Comparison of ENCODE assay signal across 19 cellular contexts in the genomic region with DNA sequence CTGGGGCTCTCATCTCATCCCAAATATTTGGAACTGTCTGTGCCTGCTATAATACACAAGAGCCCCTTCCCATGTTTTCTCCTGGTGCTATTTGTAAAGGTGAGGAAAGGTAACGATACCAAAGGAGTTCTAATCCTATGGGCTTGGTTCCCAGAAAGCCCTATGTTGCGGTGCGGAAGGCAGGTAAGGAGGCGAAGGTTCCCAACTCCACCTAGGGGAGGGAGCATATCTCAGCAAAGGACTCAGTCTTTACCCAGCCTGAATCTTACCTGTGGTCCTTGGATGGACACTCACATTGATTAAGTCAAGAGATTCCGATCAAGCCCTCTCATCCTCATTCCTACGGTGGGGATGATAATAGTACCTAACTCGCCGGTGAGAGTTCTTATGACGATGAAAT.
DNase-seq lines count a peak whose midpoint lies in the region; ATAC-seq and TF ChIP-seq lines count a peak whose summit lies in the region.
"Had no signal": no experiment of that assay in that cellular context is flagged by ENCODE, and none has a peak within 500 bp of the region (broad histone marks: within the 10 kb centered on the region; RNA-seq: fewer than 3 reads in every experiment).

No MANE protein-coding gene starts in this region.

- H3K27ac ChIP-seq in vagina (peak overlapping the region; percentile 85), substantia nigra (ENCODE audit: low read depth, low read length, poor library complexity, severe bottlenecking) (no peak overlapping the region)
- H3K27ac ChIP-seq: brain microvascular endothelial cell, left lung had no signal

- no peak for TF ChIP-seq POLR2A in vagina (IDR thresholded peaks at IDR 0.05)

- no peaks in the 10 kb centered on the region for H3K9me3 ChIP-seq in vagina
- H3K9me3 ChIP-seq: left lung, pancreas had no signal

- DNase-seq in activated naive CD8-positive, alpha-beta T cell treated with anti-CD3 and anti-CD28 coated beads, Interleukin-2, amount 50 U/mL, for 24 hours = no peak
- DNase-seq in vagina (ENCODE audit: extremely low spot score in 2 of 2) (no peak), substantia nigra (lab: John Stamatoyannopoulos, UW) (no peak), GOT3 (lab: John Stamatoyannopoulos, UW) (no peak)
- DNase-seq: activated CD4-positive, alpha-beta T cell treated with anti-CD3 and anti-CD28 coated beads for 48 hours; activated naive CD8-positive, alpha-beta T cell treated with anti-CD3 and anti-CD28 coated beads for 36 hours; brain microvascular endothelial cell; CD4-positive, alpha-beta T cell; DMS79 treated with DMSO at 0.1 percent for 48 hours; left lung; NCI-H1694 treated with DMSO at 0.1 percent for 48 hours; NCI-H345; pancreas had no signal

- H3K27me3 Mint-ChIP-seq in activated naive CD8-positive, alpha-beta T cell = no peaks in the 10 kb centered on the region
- no peaks in the 10 kb centered on the region for H3K27me3 Mint-ChIP-seq in activated naive CD8-positive, alpha-beta T cell treated with anti-CD3 and anti-CD28 coated beads, Interleukin-2, amount 50 U/mL, for 24 hours
- H3K27me3 Mint-ChIP-seq in brain (no peaks in the 10 kb centered on the region), nephron (ENCODE audit: low read depth) (peaks cover 3% of the 10 kb centered on the region)
- H3K27me3 Mint-ChIP-seq: activated naive CD8-positive, alpha-beta T cell treated with anti-CD3 and anti-CD28 coated beads for 36 hours; CD4-positive, alpha-beta T cell; IgD-negative memory B cell had no signal

- peak overlapping the region; percentile 73 for H3K27ac Mint-ChIP-seq in activated naive CD8-positive, alpha-beta T cell
- no peak overlapping the region for H3K27ac Mint-ChIP-seq in activated naive CD8-positive, alpha-beta T cell treated with anti-CD3 and anti-CD28 coated beads, Interleukin-2, amount 50 U/mL, for 24 hours
- peak overlapping the region in 3 of 5 experiments; percentile 94 to 96 (median 95) for H3K27ac Mint-ChIP-seq in brain
- H3K27ac Mint-ChIP-seq in nephron = peak overlapping the region; percentile 3 to 85 (median 23)
- H3K27ac Mint-ChIP-seq: CD4-positive, alpha-beta T cell had no signal

- no peak overlapping the region for H3K4me3 ChIP-seq in vagina
- H3K4me3 ChIP-seq: left lung, pancreas had no signal

- TF ChIP-seq CTCF in brain (conservative IDR thresholded peaks at IDR 0.05) = no peak
- no peak for TF ChIP-seq CTCF in nephron (IDR thresholded peaks at IDR 0.05; ENCODE audit: unreplicated experiment in 3 of 3)
- TF ChIP-seq CTCF in vagina (IDR thresholded peaks at IDR 0.05) = no peak

- no peaks in the 10 kb centered on the region for H3K36me3 ChIP-seq in vagina
- H3K36me3 ChIP-seq: brain microvascular endothelial cell, left lung, pancreas had no signal

- H3K4me3 Mint-ChIP-seq in activated naive CD8-positive, alpha-beta T cell = no peak overlapping the region
- H3K4me3 Mint-ChIP-seq in activated naive CD8-positive, alpha-beta T cell treated with anti-CD3 and anti-CD28 coated beads, Interleukin-2, amount 50 U/mL, for 24 hours = no peak overlapping the region
- H3K4me3 Mint-ChIP-seq in brain = peak overlapping the region in 4 of 5 experiments; percentile 20 to 71 (median 37)
- H3K4me3 Mint-ChIP-seq in nephron = no peak overlapping the region
- H3K4me3 Mint-ChIP-seq: activated naive CD8-positive, alpha-beta T cell treated with anti-CD3 and anti-CD28 coated beads for 36 hours; CD4-positive, alpha-beta T cell had no signal

- peaks cover 77% of the 10 kb centered on the region for H3K4me1 Mint-ChIP-seq in activated naive CD8-positive, alpha-beta T cell (ENCODE audit: low read depth)
- peaks cover 83% of the 10 kb centered on the region for H3K4me1 Mint-ChIP-seq in activated naive CD8-positive, alpha-beta T cell treated with anti-CD3 and anti-CD28 coated beads, Interleukin-2, amount 50 U/mL, for 24 hours
- H3K4me1 Mint-ChIP-seq in brain (peaks cover 81% of the 10 kb centered on the region), nephron (peaks cover 71% of the 10 kb centered on the region)

- peaks cover 13% of the 10 kb centered on the region for H3K36me3 Mint-ChIP-seq in activated naive CD8-positive, alpha-beta T cell
- H3K36me3 Mint-ChIP-seq in activated naive CD8-positive, alpha-beta T cell treated with anti-CD3 and anti-CD28 coated beads, Interleukin-2, amount 50 U/mL, for 24 hours (ENCODE audit: low read depth) = peaks cover 20% of the 10 kb centered on the region
- peaks cover 4% of the 10 kb centered on the region for H3K36me3 Mint-ChIP-seq in brain
- H3K36me3 Mint-ChIP-seq in nephron (ENCODE audit: low read depth) = no peaks in the 10 kb centered on the region

- H3K27me3 ChIP-seq in vagina = no peaks in the 10 kb centered on the region
- H3K27me3 ChIP-seq: left lung, pancreas had no signal

- intact Hi-C loops in vagina (cut with DNase I) = no loop called here

- H3K4me1 ChIP-seq in vagina = peaks cover 81% of the 10 kb centered on the region
- H3K4me1 ChIP-seq: left lung, pancreas had no signal

- no peak for ATAC-seq in activated naive CD8-positive, alpha-beta T cell treated with anti-CD3 and anti-CD28 coated beads, Interleukin-2, amount 50 U/mL, for 24 hours
- ATAC-seq in GM21528 (IDR thresholded peaks at IDR 0.05; ENCODE audit: low FRiP score, unreplicated experiment) = no peak
- ATAC-seq: left lung, SK-N-SH treated with all-trans-retinoic acid at 6 μM for 48 hours had no signal

- no peaks in the 10 kb centered on the region for H3K9me3 Mint-ChIP-seq in activated naive CD8-positive, alpha-beta T cell (ENCODE audit: low read depth)
- no peaks in the 10 kb centered on the region for H3K9me3 Mint-ChIP-seq in activated naive CD8-positive, alpha-beta T cell treated with anti-CD3 and anti-CD28 coated beads, Interleukin-2, amount 50 U/mL, for 24 hours
- peaks cover 0 to 4% (median 3%) of the 10 kb centered on the region in 5 experiments for H3K9me3 Mint-ChIP-seq in brain
- no peaks in the 10 kb centered on the region for H3K9me3 Mint-ChIP-seq in nephron
- H3K9me3 Mint-ChIP-seq: CD4-positive, alpha-beta T cell; IgD-negative memory B cell had no signal

Comparison
In these comparisons a context has a peak if more than half of its experiments do, and no peak if none do; other contexts are left out.
1. H3K4me3 Mint-ChIP-seq: peak in brain (4 of 5); none in activated naive CD8-positive, alpha-beta T cell (single experiment), activated naive CD8-positive, alpha-beta T cell treated with anti-CD3 and anti-CD28 coated beads, Interleukin-2, amount 50 U/mL, for 24 hours (single experiment) and nephron (0 of 3).